ENCODE assay signal across 8 cellular contexts in genomic region chr15:70854669-70854976, GRCh38. TPM values are rescaled to one million over a fixed set of nuclear protein-coding genes. Genes with fewer than 3 reads are reported as not detected.
DNase-seq lines count a peak whose midpoint lies in the region; ATAC-seq and TF ChIP-seq lines count a peak whose summit lies in the region.

No MANE protein-coding gene starts in this region.

- peak overlapping the region; percentile 90 for H2AFZ ChIP-seq in ACC112 (ENCODE audit: low read length, unreplicated experiment)

- H3K9me3 ChIP-seq in HUES64 (ENCODE audit: insufficient read depth, low read depth, low read length) (no peaks in the 10 kb centered on the region), breast epithelium (no peaks in the 10 kb centered on the region), liver (ENCODE audit: control insufficient read depth in 4 of 4, low read length in 3 of 4) (no peaks in the 10 kb centered on the region), upper lobe of left lung (no peaks in the 10 kb centered on the region)

- H3K36me3 ChIP-seq in ACC112 (ENCODE audit: insufficient read depth, low read length) (peaks cover 22% of the 10 kb centered on the region), HUES64 (ENCODE audit: insufficient read depth, low read length) (peaks cover 17% of the 10 kb centered on the region; the same call in 1 of the 2 replicates), breast epithelium (no peaks in the 10 kb centered on the region), liver (ENCODE audit: control insufficient read depth in 4 of 4, insufficient read depth in 3 of 4, low read depth in 1 of 4, low read length in 3 of 4) (no peaks in the 10 kb centered on the region), upper lobe of left lung (no peaks in the 10 kb centered on the region)

- DNase-seq in breast epithelium (ENCODE audit: low spot score in 2 of 2) (no peak), upper lobe of left lung (no peak)

- H3K27me3 ChIP-seq in ACC112 (ENCODE audit: insufficient read depth, low read length) (no peaks in the 10 kb centered on the region), HUES64 (ENCODE audit: insufficient read depth, low read length) (peaks cover 16% of the 10 kb centered on the region; the same call in 1 of the 2 replicates), breast epithelium (no peaks in the 10 kb centered on the region), liver (ENCODE audit: control insufficient read depth in 4 of 4, insufficient read depth in 4 of 4, low read length in 3 of 4) (no peaks in the 10 kb centered on the region), upper lobe of left lung (peaks cover 0 to 13% (median 9%) of the 10 kb centered on the region in 4 donors)

- TF ChIP-seq POLR2A in breast epithelium (IDR thresholded peaks at IDR 0.05) (no peak), upper lobe of left lung (IDR thresholded peaks at IDR 0.05) (no peak)

- ATAC-seq in upper lobe of left lung (ENCODE audit: low FRiP score in 2 of 2) (peak in 1 of 2 donors; percentile 28), HG02840 (IDR thresholded peaks at IDR 0.05; ENCODE audit: low FRiP score, unreplicated experiment) (no peak), GM21360 (IDR thresholded peaks at IDR 0.05; ENCODE audit: unreplicated experiment) (no peak), HG03342 (IDR thresholded peaks at IDR 0.05; ENCODE audit: unreplicated experiment) (no peak)

- no peak for TF ChIP-seq EP300 in upper lobe of left lung (IDR thresholded peaks at IDR 0.05)

- TF ChIP-seq CTCF in breast epithelium (IDR thresholded peaks at IDR 0.05) = no peak
- no peak for TF ChIP-seq CTCF in liver (IDR thresholded peaks at IDR 0.05; ENCODE audit: low read depth, low read length, missing input control)
- TF ChIP-seq CTCF in upper lobe of left lung (IDR thresholded peaks at IDR 0.05) = no peak

- H3K4me1 ChIP-seq in ACC112 (ENCODE audit: control insufficient read depth, insufficient read depth, low read length, unreplicated experiment) (peaks cover 41% of the 10 kb centered on the region), HUES64 (ENCODE audit: insufficient read depth, low read length) (peaks cover 6% of the 10 kb centered on the region), breast epithelium (no peaks in the 10 kb centered on the region), liver (ENCODE audit: control insufficient read depth in 4 of 4, insufficient read depth in 4 of 4, low read length in 3 of 4) (peaks cover 3 to 10% (median 6%) of the 10 kb centered on the region in 4 donors), upper lobe of left lung (peaks cover 9 to 31% (median 16%) of the 10 kb centered on the region in 4 donors)

- intact Hi-C loops in breast epithelium (cut with DNase I; ENCODE audit: low total_unique reads) = no loop called here

- H3K27ac ChIP-seq in ACC112 (ENCODE audit: low read depth, low read length) (peak overlapping the region; percentile 83), HUES64 (ENCODE audit: low read depth, low read length) (no peak overlapping the region), breast epithelium (peak overlapping the region; percentile 85 to 96), liver (ENCODE audit: low read depth in 1 of 2, low read length in 2 of 2) (peak overlapping the region; percentile 33 to 58), upper lobe of left lung (peak overlapping the region; percentile 87 to 91 (median 90))

- WGBS in HUES64 = 46% methylated on average over 4 of the region's 4 CpGs
- WGBS in liver = 65% methylated on average over 4 of the region's 4 CpGs
- 61 to 67% methylated on average over 4 of the region's 4 CpGs for WGBS in upper lobe of left lung, 2 donors

- no peak for TF ChIP-seq RAD21 in liver (IDR thresholded peaks at IDR 0.05)

- peaks cover 38% of the 10 kb centered on the region for H3K79me2 ChIP-seq in ACC112 (ENCODE audit: control insufficient read depth, insufficient read depth, low read length, unreplicated experiment)

- H3K9ac ChIP-seq in HUES64 (ENCODE audit: low read depth, low read length) (no peak overlapping the region), liver (ENCODE audit: low read depth in 1 of 2, low read length in 2 of 2) (no peak overlapping the region)

- H3K4me3 ChIP-seq in ACC112 (ENCODE audit: low read depth, low read length) (peak overlapping the region; percentile 87), HUES64 (ENCODE audit: low read length) (peak overlapping the region; percentile 74), breast epithelium (peak overlapping the region; percentile 63 to 99 (median 70)), liver (ENCODE audit: low read depth in 1 of 3, low read length in 3 of 3) (no peak overlapping the region), upper lobe of left lung (peak overlapping the region in 3 of 4 donors; percentile 62 to 72 (median 64))

TF ChIP-seq in liver, 16 proteins besides CTCF, POLR2A, EP300 and RAD21:
- TF ChIP-seq RXRA (IDR thresholded peaks at IDR 0.05) = peak in 1 of 2 donors; percentile 14
- no peak for TF ChIP-seq NR2F2 (IDR thresholded peaks at IDR 0.05)

RNA-seq across cellular contexts. Expression of gene LARP6, which starts 0.7 kb away (rescaled TPM):
- polyA plus RNA-seq in HUES64 (2013, experiment 1 of 2) = 11.1 TPM
- polyA plus RNA-seq in HUES64 (2013, experiment 2 of 2) = 13.1 TPM
- 10 to 100 TPM; 18.6 to 72.5 (median 40.0) TPM for total RNA-seq in breast epithelium
- total RNA-seq in liver = 1 to 10 TPM in 1 of 2 donors, under 1 TPM in 1; 0.89 to 1.2 TPM
- polyA plus RNA-seq in liver = 1 to 10 TPM; 1.8 to 2.9 TPM
- total RNA-seq in upper lobe of left lung = 10 to 100 TPM in 1 of 6 donors, 1 to 10 TPM in 5; 1.0 to 12.0 (median 5.2) TPM

RNA-seq across cellular contexts. Expression of gene THAP10, which starts 37.6 kb away (rescaled TPM):
- polyA plus RNA-seq in HUES64 (2013, experiment 1 of 2) = 4.5 TPM
- 6.0 TPM for polyA plus RNA-seq in HUES64 (2013, experiment 2 of 2)
- total RNA-seq in breast epithelium (1 to 10 TPM; 1.8 to 5.9 (median 5.1) TPM), liver (under 1 TPM; 0.42 to 0.70 TPM), upper lobe of left lung (1 to 10 TPM; 1.6 to 4.0 (median 2.1) TPM)
- polyA plus RNA-seq in liver = under 1 TPM; 0.76 to 0.87 TPM

RNA-seq across cellular contexts. Expression of gene LRRC49, which starts 38.0 kb away (rescaled TPM):
- 9.3 TPM for polyA plus RNA-seq in HUES64 (2013, experiment 1 of 2)
- polyA plus RNA-seq in HUES64 (2013, experiment 2 of 2) = 10.3 TPM
- total RNA-seq in breast epithelium (10 to 100 TPM in 1 of 3 donors, 1 to 10 TPM in 2; 6.7 to 13.3 (median 9.5) TPM), liver (1 to 10 TPM in 1 of 2 donors, under 1 TPM in 1; 0.33 to 1.1 TPM), upper lobe of left lung (10 to 100 TPM in 3 of 6 donors, 1 to 10 TPM in 3; 3.0 to 26.7 (median 9.2) TPM)
- polyA plus RNA-seq in liver = under 1 TPM; 0.20 to 0.29 TPM

Comparison
In these comparisons a context has a peak if more than half of its experiments do, and no peak if none do; other contexts are left out.
1. H3K4me3 ChIP-seq: peak in ACC112 (single experiment), HUES64 (single experiment), breast epithelium (3 of 3) and upper lobe of left lung (3 of 4); none in liver (0 of 3).